8 cellular contexts compared by ENCODE assay signal in genomic region chr1:58575831-58576726, GRCh38. TPM values are rescaled to one million over a fixed set of nuclear protein-coding genes. Genes with fewer than 3 reads are reported as not detected.
A peak's percentile ranks its signal among the peaks of the same experiment; 100 is the strongest.
DNase-seq lines count a peak whose midpoint lies in the region; TF ChIP-seq lines count a peak whose summit lies in the region.

No MANE protein-coding gene starts in this region.

- 20% methylated on average over 33 to 35 of the region's 69 CpGs for WGBS in esophagus squamous epithelium, 2 donors
- WGBS in ovary, 3 donors: 18 to 24% (median 18%) methylated on average over 63 to 69 of the region's 69 CpGs

- peaks cover 26 to 70% of the 10 kb centered on the region in 2 donors for H3K27me3 Mint-ChIP-seq in CD8-positive, alpha-beta memory T cell

- H3K4me3 ChIP-seq in CD8-positive, alpha-beta memory T cell (ENCODE audit: low read length): peak overlapping the region; percentile 14
- H3K4me3 ChIP-seq in esophagus squamous epithelium (peak overlapping the region; percentile 69 to 89 (median 79)), ovary (peak overlapping the region; percentile 29)

- H3K4me1 Mint-ChIP-seq in CD8-positive, alpha-beta memory T cell: peaks cover 13 to 35% (median 29%) of the 10 kb centered on the region in 3 donors

- H3K9me3 ChIP-seq in CD8-positive, alpha-beta memory T cell (ENCODE audit: low read length): no peaks in the 10 kb centered on the region
- no peaks in the 10 kb centered on the region for H3K9me3 ChIP-seq in esophagus squamous epithelium
- H3K9me3 ChIP-seq in ovary: no peaks in the 10 kb centered on the region

- POLR2A ChIA-PET in CD8-positive, alpha-beta memory T cell (lab: Charles Lee): no interaction called here

- H3K36me3 ChIP-seq in CD8-positive, alpha-beta memory T cell (ENCODE audit: insufficient read depth, low read length): no peaks in the 10 kb centered on the region
- H3K36me3 ChIP-seq in esophagus squamous epithelium: peaks cover 0 to 8% (median 0%) of the 10 kb centered on the region in 3 donors
- H3K36me3 ChIP-seq in ovary: no peaks in the 10 kb centered on the region

- no peak for TF ChIP-seq POLR2A in esophagus squamous epithelium (IDR thresholded peaks at IDR 0.05)
- no peak for TF ChIP-seq POLR2A in ovary (IDR thresholded peaks at IDR 0.05)

- peak overlapping the region; percentile 29 to 76 (median 58) for H3K4me3 Mint-ChIP-seq in CD8-positive, alpha-beta memory T cell

- no peak for TF ChIP-seq EP300 in ovary (IDR thresholded peaks at IDR 0.05)

- DNase-seq in CD8-positive, alpha-beta memory T cell: peak in 1 of 5 donors; percentile 3
- DNase-seq in esophagus squamous epithelium (lab: John Stamatoyannopoulos, UW) (no peak), ovary (no peak), cerebellar cortex (ENCODE audit: low spot score) (no peak), HUDEP-2 (lab: John Stamatoyannopoulos, UW; ENCODE audit: unreplicated experiment in 76 of 76) (no peak), islet precursor cell (no peak), head of caudate nucleus (no peak)

- peaks cover 0 to 7% (median 0%) of the 10 kb centered on the region in 5 donors for H3K9me3 Mint-ChIP-seq in CD8-positive, alpha-beta memory T cell

- intact Hi-C loops in esophagus squamous epithelium (cut with DNase I) (no loop called here), ovary (cut with DNase I) (no loop called here), head of caudate nucleus (cut with DNase I) (no loop called here)

- no peak overlapping the region for H3K27ac ChIP-seq in CD8-positive, alpha-beta memory T cell (ENCODE audit: low read depth, low read length)
- peak overlapping the region; percentile 71; the same call in 1 of the 2 replicates for H3K27ac ChIP-seq in VCaP
- peak overlapping the region; percentile 93 to 99 (median 96) for H3K27ac ChIP-seq in esophagus squamous epithelium
- H3K27ac ChIP-seq in ovary: no peak overlapping the region

- peaks cover 6% of the 10 kb centered on the region for H3K4me1 ChIP-seq in CD8-positive, alpha-beta memory T cell (ENCODE audit: insufficient read depth, low read length)
- H3K4me1 ChIP-seq in esophagus squamous epithelium (peaks cover 12 to 82% (median 17%) of the 10 kb centered on the region in 3 donors), ovary (ENCODE audit: insufficient read depth) (peaks cover 6% of the 10 kb centered on the region)

- H3K27ac Mint-ChIP-seq in CD8-positive, alpha-beta memory T cell: no peak overlapping the region

- CTCF ChIA-PET in CD8-positive, alpha-beta memory T cell (lab: Charles Lee): no interaction called here

- TF ChIP-seq CTCF in VCaP (conservative IDR thresholded peaks at IDR 0.05) (no peak), esophagus squamous epithelium (IDR thresholded peaks at IDR 0.05) (no peak), ovary (IDR thresholded peaks at IDR 0.05) (no peak)

- peaks cover 0 to 5% (median 0%) of the 10 kb centered on the region in 3 donors for H3K36me3 Mint-ChIP-seq in CD8-positive, alpha-beta memory T cell

- H3K27me3 ChIP-seq in CD8-positive, alpha-beta memory T cell (ENCODE audit: insufficient read depth, low read length, poor library complexity, severe bottlenecking): peaks cover 19% of the 10 kb centered on the region
- peaks cover 0 to 19% (median 0%) of the 10 kb centered on the region in 4 donors for H3K27me3 ChIP-seq in esophagus squamous epithelium
- H3K27me3 ChIP-seq in ovary: no peaks in the 10 kb centered on the region

RNA-seq across cellular contexts. Expression of gene TACSTD2, which starts 1.0 kb away (rescaled TPM):
- not detected for total RNA-seq in CD8-positive, alpha-beta memory T cell
- polyA plus RNA-seq in CD8-positive, alpha-beta memory T cell: not detected
- 1,000 to 10,000 TPM in 1 of 4 donors, 100 to 1,000 TPM in 3; 565 to 1,522 (median 625) TPM for total RNA-seq in esophagus squamous epithelium
- 100 to 1,000 TPM in 1 of 7 donors, 10 to 100 TPM in 2, 1 to 10 TPM in 3, under 1 TPM in 1; 0.35 to 132 (median 7.5) TPM for total RNA-seq in ovary
- 1 to 10 TPM; 1.2 to 1.9 TPM for polyA plus RNA-seq in ovary

RNA-seq across cellular contexts. Expression of gene OMA1, which starts 29.6 kb away (rescaled TPM):
- 10 to 100 TPM; 15.9 to 17.6 TPM for total RNA-seq in CD8-positive, alpha-beta memory T cell
- polyA plus RNA-seq in CD8-positive, alpha-beta memory T cell: 40.5 TPM
- 10 to 100 TPM; 24.1 to 41.4 (median 30.5) TPM for total RNA-seq in esophagus squamous epithelium
- 10 to 100 TPM; 29.8 to 51.5 (median 36.2) TPM for total RNA-seq in ovary
- polyA plus RNA-seq in ovary: 10 to 100 TPM in 1 of 2 donors, 1 to 10 TPM in 1; 8.1 to 24.4 TPM

Comparison
In these comparisons a context has a peak if more than half of its experiments do, and no peak if none do; other contexts are left out.
1. H3K27ac ChIP-seq: peak in VCaP (single experiment) and esophagus squamous epithelium (4 of 4); none in CD8-positive, alpha-beta memory T cell (single experiment) and ovary (0 of 2).
2. H3K4me3 ChIP-seq: peak in every context shown above with its lines; median percentile 79 in esophagus squamous epithelium; 29 in ovary; 14 in CD8-positive, alpha-beta memory T cell.
3. RNA of gene TACSTD2, which starts 1.0 kb away (total RNA-seq): 565 to 1,522 TPM in esophagus squamous epithelium; 0.35 to 132 TPM in ovary and not detected in CD8-positive, alpha-beta memory T cell; every median in the first group is over 4 times any median in the second.